Comparison of ENCODE assay signal across 1 cellular context in the genomic region with DNA sequence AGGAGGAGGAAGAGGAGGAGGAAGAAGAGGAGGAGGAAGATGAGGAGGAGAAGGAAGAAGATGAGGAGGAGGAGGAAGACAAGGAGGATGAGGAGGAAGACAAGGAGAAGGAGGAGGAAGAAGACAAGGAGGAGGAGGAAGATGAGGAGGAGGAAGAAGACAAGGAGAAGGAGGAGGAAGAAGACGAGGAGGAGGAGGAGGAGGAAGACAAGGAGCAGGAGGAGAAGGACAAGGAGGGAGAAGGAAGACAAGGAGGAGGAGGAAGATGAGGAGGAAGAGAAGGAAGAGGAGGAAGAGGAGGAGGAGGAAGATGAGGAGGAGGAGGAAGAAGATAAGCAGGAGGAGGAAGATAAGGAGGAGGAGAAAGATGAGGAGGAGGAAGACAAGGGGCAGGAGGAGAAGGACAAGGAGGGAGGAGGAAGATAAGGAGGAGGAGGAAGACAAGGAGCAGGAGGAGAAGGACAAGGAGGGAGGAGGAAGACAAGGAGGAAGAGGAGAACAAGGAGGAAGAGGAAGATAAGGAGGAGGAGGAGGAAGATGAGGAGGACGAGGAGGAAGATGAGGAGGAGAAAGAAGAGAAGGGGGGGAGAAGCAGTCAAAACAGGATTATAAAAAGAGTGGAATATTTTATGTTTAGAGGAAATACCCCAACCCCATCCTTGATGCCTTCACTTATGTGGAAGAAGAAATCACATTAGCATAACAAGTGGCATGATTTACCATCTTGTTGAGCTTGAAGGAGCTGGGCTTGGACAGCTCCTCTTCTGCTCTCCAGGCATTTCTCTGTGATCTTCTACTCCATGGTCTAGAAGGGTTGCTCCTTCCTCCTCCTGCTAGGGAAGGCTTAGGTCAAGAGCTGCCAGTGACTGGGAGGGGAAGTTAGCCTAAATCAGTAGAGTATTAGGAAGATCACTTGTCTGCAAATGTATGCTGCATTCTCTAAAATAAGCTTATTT.
TF ChIP-seq lines count a peak whose summit lies in the region.

No MANE protein-coding gene starts in this region.

TF ChIP-seq in GM23338, 12 proteins besides CTCF, POLR2A, EP300 and RAD21 (continued from another document):
- TF ChIP-seq, protein P1, sequence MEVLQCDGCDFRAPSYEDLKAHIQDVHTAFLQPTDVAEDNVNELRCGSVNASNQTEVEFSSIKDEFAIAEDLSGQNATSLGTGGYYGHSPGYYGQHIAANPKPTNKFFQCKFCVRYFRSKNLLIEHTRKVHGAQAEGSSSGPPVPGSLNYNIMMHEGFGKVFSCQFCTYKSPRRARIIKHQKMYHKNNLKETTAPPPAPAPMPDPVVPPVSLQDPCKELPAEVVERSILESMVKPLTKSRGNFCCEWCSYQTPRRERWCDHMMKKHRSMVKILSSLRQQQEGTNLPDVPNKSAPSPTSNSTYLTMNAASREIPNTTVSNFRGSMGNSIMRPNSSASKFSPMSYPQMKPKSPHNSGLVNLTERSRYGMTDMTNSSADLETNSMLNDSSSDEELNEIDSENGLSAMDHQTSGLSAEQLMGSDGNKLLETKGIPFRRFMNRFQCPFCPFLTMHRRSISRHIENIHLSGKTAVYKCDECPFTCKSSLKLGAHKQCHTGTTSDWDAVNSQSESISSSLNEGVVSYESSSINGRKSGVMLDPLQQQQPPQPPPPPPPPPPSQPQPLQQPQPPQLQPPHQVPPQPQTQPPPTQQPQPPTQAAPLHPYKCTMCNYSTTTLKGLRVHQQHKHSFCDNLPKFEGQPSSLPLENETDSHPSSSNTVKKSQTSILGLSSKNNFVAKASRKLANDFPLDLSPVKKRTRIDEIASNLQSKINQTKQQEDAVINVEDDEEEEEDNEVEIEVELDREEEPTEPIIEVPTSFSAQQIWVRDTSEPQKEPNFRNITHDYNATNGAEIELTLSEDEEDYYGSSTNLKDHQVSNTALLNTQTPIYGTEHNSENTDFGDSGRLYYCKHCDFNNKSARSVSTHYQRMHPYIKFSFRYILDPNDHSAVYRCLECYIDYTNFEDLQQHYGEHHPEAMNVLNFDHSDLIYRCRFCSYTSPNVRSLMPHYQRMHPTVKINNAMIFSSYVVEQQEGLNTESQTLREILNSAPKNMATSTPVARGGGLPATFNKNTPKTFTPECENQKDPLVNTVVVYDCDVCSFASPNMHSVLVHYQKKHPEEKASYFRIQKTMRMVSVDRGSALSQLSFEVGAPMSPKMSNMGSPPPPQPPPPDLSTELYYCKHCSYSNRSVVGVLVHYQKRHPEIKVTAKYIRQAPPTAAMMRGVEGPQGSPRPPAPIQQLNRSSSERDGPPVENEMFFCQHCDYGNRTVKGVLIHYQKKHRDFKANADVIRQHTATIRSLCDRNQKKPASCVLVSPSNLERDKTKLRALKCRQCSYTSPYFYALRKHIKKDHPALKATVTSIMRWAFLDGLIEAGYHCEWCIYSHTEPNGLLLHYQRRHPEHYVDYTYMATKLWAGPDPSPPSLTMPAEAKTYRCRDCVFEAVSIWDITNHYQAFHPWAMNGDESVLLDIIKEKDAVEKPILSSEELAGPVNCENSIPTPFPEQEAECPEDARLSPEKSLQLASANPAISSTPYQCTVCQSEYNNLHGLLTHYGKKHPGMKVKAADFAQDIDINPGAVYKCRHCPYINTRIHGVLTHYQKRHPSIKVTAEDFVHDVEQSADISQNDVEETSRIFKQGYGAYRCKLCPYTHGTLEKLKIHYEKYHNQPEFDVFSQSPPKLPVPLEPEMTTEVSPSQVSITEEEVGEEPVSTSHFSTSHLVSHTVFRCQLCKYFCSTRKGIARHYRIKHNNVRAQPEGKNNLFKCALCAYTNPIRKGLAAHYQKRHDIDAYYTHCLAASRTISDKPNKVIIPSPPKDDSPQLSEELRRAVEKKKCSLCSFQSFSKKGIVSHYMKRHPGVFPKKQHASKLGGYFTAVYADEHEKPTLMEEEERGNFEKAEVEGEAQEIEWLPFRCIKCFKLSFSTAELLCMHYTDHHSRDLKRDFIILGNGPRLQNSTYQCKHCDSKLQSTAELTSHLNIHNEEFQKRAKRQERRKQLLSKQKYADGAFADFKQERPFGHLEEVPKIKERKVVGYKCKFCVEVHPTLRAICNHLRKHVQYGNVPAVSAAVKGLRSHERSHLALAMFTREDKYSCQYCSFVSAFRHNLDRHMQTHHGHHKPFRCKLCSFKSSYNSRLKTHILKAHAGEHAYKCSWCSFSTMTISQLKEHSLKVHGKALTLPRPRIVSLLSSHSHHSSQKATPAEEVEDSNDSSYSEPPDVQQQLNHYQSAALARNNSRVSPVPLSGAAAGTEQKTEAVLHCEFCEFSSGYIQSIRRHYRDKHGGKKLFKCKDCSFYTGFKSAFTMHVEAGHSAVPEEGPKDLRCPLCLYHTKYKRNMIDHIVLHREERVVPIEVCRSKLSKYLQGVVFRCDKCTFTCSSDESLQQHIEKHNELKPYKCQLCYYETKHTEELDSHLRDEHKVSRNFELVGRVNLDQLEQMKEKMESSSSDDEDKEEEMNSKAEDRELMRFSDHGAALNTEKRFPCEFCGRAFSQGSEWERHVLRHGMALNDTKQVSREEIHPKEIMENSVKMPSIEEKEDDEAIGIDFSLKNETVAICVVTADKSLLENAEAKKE (CRISPR knock-in tag; IDR thresholded peaks at IDR 0.05) = 0 out of 2 replicates have a peak, but pooled peaks have one; percentile 29
